Comparison of ENCODE assay signal across 1 cellular context in the genomic region with DNA sequence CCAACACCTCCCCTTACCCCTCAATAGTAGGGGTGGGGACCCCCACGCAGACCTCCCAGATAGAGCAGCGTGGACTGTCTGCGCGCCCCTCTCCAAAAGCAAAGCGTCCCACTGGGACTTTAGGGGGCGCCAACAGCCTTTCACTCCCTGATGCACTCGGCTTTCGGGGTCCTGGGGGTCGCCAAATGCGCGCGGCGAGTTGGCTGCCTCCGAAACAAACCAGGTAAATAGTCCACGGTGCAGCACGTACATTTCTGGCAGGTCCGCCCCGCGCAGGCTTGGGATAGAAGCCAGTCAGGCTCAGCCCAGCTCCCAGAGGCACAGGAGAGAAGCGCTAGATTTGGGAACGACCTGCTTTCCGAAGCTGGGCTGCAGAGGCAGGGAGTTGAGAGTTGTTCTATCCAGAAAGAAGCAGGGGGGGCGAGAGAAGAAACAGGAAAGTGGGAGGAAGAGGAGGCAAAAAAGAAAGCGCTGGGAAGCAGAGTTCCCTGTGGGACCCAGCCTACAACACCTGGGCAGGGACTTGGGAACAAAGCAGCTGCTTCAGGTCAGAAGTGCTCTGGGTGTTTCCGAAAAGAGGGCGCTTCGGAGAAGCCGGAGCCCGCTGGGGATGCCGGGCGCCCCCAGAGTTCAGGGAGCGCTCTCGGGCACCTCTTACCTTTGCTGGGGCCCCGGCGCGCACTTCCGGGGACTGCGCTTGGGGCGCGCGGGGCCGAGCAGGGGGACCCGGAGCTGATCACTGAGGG.
TF ChIP-seq lines count a peak whose summit lies in the region.

No MANE protein-coding gene starts in this region.

TF ChIP-seq in HepG2, 621 proteins besides CTCF, POLR2A, EP300 and RAD21 (continued from another document and continues in another):
- TF ChIP-seq ZBTB40 (IDR thresholded peaks at IDR 0.05) (no peak), ZBTB40 (CRISPR knock-in tag; IDR thresholded peaks at IDR 0.05) (no peak), ZNF740 (CRISPR knock-in tag; IDR thresholded peaks at IDR 0.05) (peak; percentile 44; the same call in 1 of the 2 replicates), ETV6 (CRISPR knock-in tag; conservative IDR thresholded peaks at IDR 0.05) (no peak), PRDM10 (CRISPR knock-in tag; IDR thresholded peaks at IDR 0.05; ENCODE audit: low read depth) (peak; percentile 47; the same call in 1 of the 2 replicates), GATAD1 (CRISPR knock-in tag; IDR thresholded peaks at IDR 0.05) (0 out of 2 replicates have a peak, but pooled peaks have one; percentile 48), PAXIP1 (CRISPR knock-in tag; conservative IDR thresholded peaks at IDR 0.05) (no peak; the same call in none of the 2 replicates), ZNF382 (CRISPR knock-in tag; IDR thresholded peaks at IDR 0.05; ENCODE audit: borderline replicate concordance) (no peak), ZNF124 (CRISPR knock-in tag; IDR thresholded peaks at IDR 0.05) (no peak; the same call in 1 of the 2 replicates), NR1H2 (CRISPR knock-in tag; IDR thresholded peaks at IDR 0.05; ENCODE audit: borderline replicate concordance, low read depth) (0 out of 2 replicates have a peak, but pooled peaks have one; percentile 23), BRCA1 (CRISPR knock-in tag; IDR thresholded peaks at IDR 0.05) (no peak), ZNF83 (CRISPR knock-in tag; IDR thresholded peaks at IDR 0.05; ENCODE audit: borderline replicate concordance) (no peak), ZNF180 (CRISPR knock-in tag; IDR thresholded peaks at IDR 0.05; ENCODE audit: borderline replicate concordance, low read depth) (no peak), ZNF10 (CRISPR knock-in tag; IDR thresholded peaks at IDR 0.05; ENCODE audit: borderline replicate concordance, low read depth) (no peak), RXRB (CRISPR knock-in tag; IDR thresholded peaks at IDR 0.05; ENCODE audit: borderline replicate concordance) (peak; percentile 36; the same call in 1 of the 2 replicates), SP5 (CRISPR knock-in tag; IDR thresholded peaks at IDR 0.05; ENCODE audit: borderline replicate concordance, low read depth) (0 out of 2 replicates have a peak, but pooled peaks have one; percentile 11), PPARG (CRISPR knock-in tag; conservative IDR thresholded peaks at IDR 0.05) (0 out of 2 replicates have a peak, but pooled peaks have one; percentile 41)
- TF ChIP-seq, protein P1, sequence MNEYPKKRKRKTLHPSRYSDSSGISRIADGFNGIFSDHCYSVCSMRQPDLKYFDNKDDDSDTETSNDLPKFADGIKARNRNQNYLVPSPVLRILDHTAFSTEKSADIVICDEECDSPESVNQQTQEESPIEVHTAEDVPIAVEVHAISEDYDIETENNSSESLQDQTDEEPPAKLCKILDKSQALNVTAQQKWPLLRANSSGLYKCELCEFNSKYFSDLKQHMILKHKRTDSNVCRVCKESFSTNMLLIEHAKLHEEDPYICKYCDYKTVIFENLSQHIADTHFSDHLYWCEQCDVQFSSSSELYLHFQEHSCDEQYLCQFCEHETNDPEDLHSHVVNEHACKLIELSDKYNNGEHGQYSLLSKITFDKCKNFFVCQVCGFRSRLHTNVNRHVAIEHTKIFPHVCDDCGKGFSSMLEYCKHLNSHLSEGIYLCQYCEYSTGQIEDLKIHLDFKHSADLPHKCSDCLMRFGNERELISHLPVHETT (CRISPR knock-in tag; conservative IDR thresholded peaks at IDR 0.05), result no peak
- TF ChIP-seq, protein P2, sequence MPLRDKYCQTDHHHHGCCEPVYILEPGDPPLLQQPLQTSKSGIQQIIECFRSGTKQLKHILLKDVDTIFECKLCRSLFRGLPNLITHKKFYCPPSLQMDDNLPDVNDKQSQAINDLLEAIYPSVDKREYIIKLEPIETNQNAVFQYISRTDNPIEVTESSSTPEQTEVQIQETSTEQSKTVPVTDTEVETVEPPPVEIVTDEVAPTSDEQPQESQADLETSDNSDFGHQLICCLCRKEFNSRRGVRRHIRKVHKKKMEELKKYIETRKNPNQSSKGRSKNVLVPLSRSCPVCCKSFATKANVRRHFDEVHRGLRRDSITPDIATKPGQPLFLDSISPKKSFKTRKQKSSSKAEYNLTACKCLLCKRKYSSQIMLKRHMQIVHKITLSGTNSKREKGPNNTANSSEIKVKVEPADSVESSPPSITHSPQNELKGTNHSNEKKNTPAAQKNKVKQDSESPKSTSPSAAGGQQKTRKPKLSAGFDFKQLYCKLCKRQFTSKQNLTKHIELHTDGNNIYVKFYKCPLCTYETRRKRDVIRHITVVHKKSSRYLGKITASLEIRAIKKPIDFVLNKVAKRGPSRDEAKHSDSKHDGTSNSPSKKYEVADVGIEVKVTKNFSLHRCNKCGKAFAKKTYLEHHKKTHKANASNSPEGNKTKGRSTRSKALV (CRISPR knock-in tag; IDR thresholded peaks at IDR 0.05), result peak; percentile 90; the same call in 1 of the 2 replicates
- TF ChIP-seq, protein P3, sequence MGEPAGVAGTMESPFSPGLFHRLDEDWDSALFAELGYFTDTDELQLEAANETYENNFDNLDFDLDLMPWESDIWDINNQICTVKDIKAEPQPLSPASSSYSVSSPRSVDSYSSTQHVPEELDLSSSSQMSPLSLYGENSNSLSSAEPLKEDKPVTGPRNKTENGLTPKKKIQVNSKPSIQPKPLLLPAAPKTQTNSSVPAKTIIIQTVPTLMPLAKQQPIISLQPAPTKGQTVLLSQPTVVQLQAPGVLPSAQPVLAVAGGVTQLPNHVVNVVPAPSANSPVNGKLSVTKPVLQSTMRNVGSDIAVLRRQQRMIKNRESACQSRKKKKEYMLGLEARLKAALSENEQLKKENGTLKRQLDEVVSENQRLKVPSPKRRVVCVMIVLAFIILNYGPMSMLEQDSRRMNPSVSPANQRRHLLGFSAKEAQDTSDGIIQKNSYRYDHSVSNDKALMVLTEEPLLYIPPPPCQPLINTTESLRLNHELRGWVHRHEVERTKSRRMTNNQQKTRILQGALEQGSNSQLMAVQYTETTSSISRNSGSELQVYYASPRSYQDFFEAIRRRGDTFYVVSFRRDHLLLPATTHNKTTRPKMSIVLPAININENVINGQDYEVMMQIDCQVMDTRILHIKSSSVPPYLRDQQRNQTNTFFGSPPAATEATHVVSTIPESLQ (CRISPR knock-in tag; conservative IDR thresholded peaks at IDR 0.05), result 0 out of 2 replicates have a peak, but pooled peaks have one; percentile 36
